31 cellular contexts compared by ENCODE assay signal in genomic region chr11:16561150-16561549, GRCh38.
"Had no signal": no experiment of that assay in that cellular context is flagged by ENCODE, and none has a peak within 500 bp of the region (broad histone marks: within the 10 kb centered on the region; RNA-seq: fewer than 3 reads in every experiment).

No MANE protein-coding gene starts in this region.

- ATAC-seq: activated CD8-positive, alpha-beta T cell treated with anti-CD3 and anti-CD28 coated beads for 36 hours; activated T-cell treated with anti-CD3 and anti-CD28 coated beads, Interleukin-2, amount 50 U/mL, for 72 hours; activated T-helper 17 cell treated with anti-CD3 and anti-CD28 coated beads, Interleukin-2, amount 50 U/mL, for 72 hours; PC-3; Right ventricle myocardium inferior had no signal

- H3K27ac ChIP-seq: ascending aorta, RWPE1 had no signal

- H3K9me3 ChIP-seq: ascending aorta, MG63 had no signal

- H3K36me3 ChIP-seq: ascending aorta, MG63 had no signal

- H3K4me1 ChIP-seq: ascending aorta had no signal

- H3K27me3 ChIP-seq: ascending aorta, MG63 had no signal

- H3K4me3 ChIP-seq: ascending aorta, MG63 had no signal

- DNase-seq: activated CD4-positive, alpha-beta T cell treated with anti-CD3 and anti-CD28 coated beads, Interleukin-2, amount 10 ng/mL, durations not matched to agents 24 days and 14 days; activated CD4-positive, alpha-beta T cell treated with anti-CD3 and anti-CD28 coated beads, Interleukin-2, amount 50 U/mL, for 4 hours; activated CD8-positive, alpha-beta T cell treated with anti-CD3 and anti-CD28 coated beads for 36 hours; activated effector memory CD4-positive, alpha-beta T cell treated with anti-CD3 and anti-CD28 coated beads, Interleukin-2, amount 50 U/mL, for 16 hours; activated naive CD4-positive, alpha-beta T cell; activated naive CD4-positive, alpha-beta T cell treated with anti-CD3 and anti-CD28 coated beads, Interleukin-2, amount 50 U/mL, for 16 hours; activated naive CD8-positive, alpha-beta T cell treated with anti-CD3 and anti-CD28 coated beads for 36 hours; activated T-cell treated with anti-CD3 and anti-CD28 coated beads, Interleukin-2, amount 50 U/mL, for 1 hour; activated T-cell treated with anti-CD3 and anti-CD28 coated beads, Interleukin-2, amount 50 U/mL, for 72 hours; amygdala; Kasumi-1; MG63; NCI-H1048; NCI-H1105 treated with DMSO at 0.1 percent for 48 hours; NCI-H1436; NCI-H1694; NCI-H1930; NCI-H2081 treated with DMSO at 0.1 percent for 48 hours; NCI-H345; NCI-H524 treated with DMSO at 0.1 percent for 48 hours; NK-92 treated with Interleukin-12 subunit alpha and Interleukin-12 subunit beta, amount 100 ng/mL, for 24 hours; PC-3; SIG-M5; SW 1271; T-helper 1 cell; T-helper 2 cell; T-helper 9 cell had no signal
